Comparison of ENCODE assay signal across 8 cellular contexts in genomic region chr5:141848771-141849370, GRCh38. TPM values are rescaled to one million over a fixed set of nuclear protein-coding genes. Genes with fewer than 3 reads are reported as not detected.
DNase-seq lines count a peak whose midpoint lies in the region; ATAC-seq and TF ChIP-seq lines count a peak whose summit lies in the region.

No MANE protein-coding gene starts in this region.

- no peaks in the 10 kb centered on the region for H3K9me3 ChIP-seq in SK-N-MC (ENCODE audit: low read depth, low read length)
- H3K9me3 ChIP-seq in duodenal mucosa (ENCODE audit: control insufficient read depth in 1 of 2, low read length in 2 of 2), result no peaks in the 10 kb centered on the region
- no peaks in the 10 kb centered on the region for H3K9me3 ChIP-seq in mononuclear cell (ENCODE audit: low read depth, low read length)
- no peaks in the 10 kb centered on the region for H3K9me3 ChIP-seq in thyroid gland

- H3K36me3 ChIP-seq in SK-N-MC (ENCODE audit: insufficient read depth, low read length) (no peaks in the 10 kb centered on the region), duodenal mucosa (ENCODE audit: control insufficient read depth in 1 of 2, insufficient read depth in 2 of 2, low read length in 2 of 2) (peaks cover 0 to 5% of the 10 kb centered on the region in 2 donors), thyroid gland (no peaks in the 10 kb centered on the region)

- H3K9ac ChIP-seq in SK-N-MC (ENCODE audit: insufficient read length), result peak overlapping the region; percentile 80
- H3K9ac ChIP-seq in duodenal mucosa (ENCODE audit: low read depth in 1 of 2, low read length in 2 of 2), result peak overlapping the region; percentile 91 to 97

- 16 to 17% methylated on average over 14 of the region's 14 CpGs for WGBS in thyroid gland, 2 donors

- TF ChIP-seq POLR2A in thyroid gland (IDR thresholded peaks at IDR 0.05), result peak in 1 of 2 donors; percentile 28

- H3K27ac ChIP-seq in SK-N-MC, result peak overlapping the region; percentile 66; the same call in 1 of the 2 replicates
- H3K27ac ChIP-seq in duodenal mucosa (ENCODE audit: low read depth, low read length), result peak overlapping the region; percentile 97
- peak overlapping the region; percentile 95 to 99 (median 99) for H3K27ac ChIP-seq in thyroid gland

- TF ChIP-seq CTCF in thyroid gland (IDR thresholded peaks at IDR 0.05), result no peak

- H3K4me3 ChIP-seq in SK-N-MC, result peak overlapping the region; percentile 82
- H3K4me3 ChIP-seq in duodenal mucosa (ENCODE audit: low read depth in 1 of 2, low read length in 2 of 2), result peak overlapping the region; percentile 78 to 87
- H3K4me3 ChIP-seq in mononuclear cell (ENCODE audit: low read length), result peak overlapping the region; percentile 69
- peak overlapping the region; percentile 33 to 66 (median 61) for H3K4me3 ChIP-seq in thyroid gland (replicated peaks in 1 of 3)

- H3K27me3 ChIP-seq in duodenal mucosa (ENCODE audit: control insufficient read depth in 1 of 2, insufficient read depth in 2 of 2, low read length in 2 of 2), result no peaks in the 10 kb centered on the region
- peaks cover 6% of the 10 kb centered on the region for H3K27me3 ChIP-seq in mononuclear cell (ENCODE audit: insufficient read depth, low read length)
- no peaks in the 10 kb centered on the region for H3K27me3 ChIP-seq in thyroid gland

- peak; percentile 48 for DNase-seq in NCI-H748 treated with DMSO at 0.1 percent for 48 hours (lab: John Stamatoyannopoulos, UW)
- no peak for DNase-seq in NCI-H748 (lab: John Stamatoyannopoulos, UW; ENCODE audit: unreplicated experiment)
- no peak for DNase-seq in SK-N-MC (ENCODE audit: low read depth, low spot score)
- peak; percentile 59 to 60 for DNase-seq in thyroid gland
- no peak for DNase-seq in NCI-H446 (lab: John Stamatoyannopoulos, UW)

- ATAC-seq in HG03025 (IDR thresholded peaks at IDR 0.05; ENCODE audit: low FRiP score, unreplicated experiment), result peak; percentile 27

- H3K4me1 ChIP-seq in duodenal mucosa (ENCODE audit: control insufficient read depth in 1 of 2, insufficient read depth in 2 of 2, low read length in 2 of 2) (peaks cover 41 to 51% of the 10 kb centered on the region in 2 donors), mononuclear cell (ENCODE audit: insufficient read depth, low read length) (peaks cover 14% of the 10 kb centered on the region), thyroid gland (peaks cover 22 to 35% of the 10 kb centered on the region in 2 donors)

- intact Hi-C loops in thyroid gland (cut with DNase I), result no loop called here

RNA-seq across cellular contexts. Expression of gene PCDH1, which starts 29.3 kb away (rescaled TPM):
- total RNA-seq in mononuclear cell (2.8 TPM), thyroid gland (10 to 100 TPM; 23.4 to 76.2 (median 37.5) TPM)

Comparison
In these comparisons a context has a peak if more than half of its experiments do, and no peak if none do; other contexts are left out.
1. DNase-seq: peak in NCI-H748 treated with DMSO at 0.1 percent for 48 hours (single experiment) and thyroid gland (2 of 2); none in NCI-H748 (single experiment), SK-N-MC (single experiment) and NCI-H446 (0 of 2).
2. Peak in every context shown above with its lines, with median percentiles within 50 percentile points of each other: H3K27ac ChIP-seq and H3K4me3 ChIP-seq.